In genomic region chr2:177983183-177983788, GRCh38 we compare ENCODE assay signal across 8 cellular contexts.
DNase-seq lines count a peak whose midpoint lies in the region; ATAC-seq, FAIRE-seq and TF ChIP-seq lines count a peak whose summit lies in the region.

No MANE protein-coding gene starts in this region.

- H3K9me3 ChIP-seq in esophagus muscularis mucosa (no peaks in the 10 kb centered on the region), pancreas (no peaks in the 10 kb centered on the region)

- H3K4me1 ChIP-seq in esophagus muscularis mucosa = no peaks in the 10 kb centered on the region
- no peaks in the 10 kb centered on the region for H3K4me1 ChIP-seq in pancreas

- TF ChIP-seq EP300 in esophagus muscularis mucosa (IDR thresholded peaks at IDR 0.05) = no peak

- peak; percentile 54 for FAIRE-seq in pancreas (lab: Jason Lieb, UNC)

- H3K36me3 ChIP-seq in esophagus muscularis mucosa (no peaks in the 10 kb centered on the region), pancreas (no peaks in the 10 kb centered on the region)

- 1% methylated on average over 2 of the region's 2 CpGs for WGBS in esophagus muscularis mucosa
- WGBS in pancreas, 2 donors = 1% methylated on average over 2 of the region's 2 CpGs

- TF ChIP-seq CTCF in GM12873 (IDR thresholded peaks at IDR 0.05; ENCODE audit: insufficient read depth, low read depth, low read length, missing control alignments) (peak; percentile 83), esophagus muscularis mucosa (IDR thresholded peaks at IDR 0.05) (peak in 2 of 3 experiments; percentile 16 to 50), pancreas (IDR thresholded peaks at IDR 0.05) (peak; percentile 53 to 78 (median 65))

- intact Hi-C loops in esophagus muscularis mucosa (cut with DNase I) (no loop called here), pancreas (cut with DNase I) (no loop called here)

- H3K27ac ChIP-seq in esophagus muscularis mucosa (replicated peaks in 1 of 4) = no peak overlapping the region
- H3K27ac ChIP-seq in pancreas = no peak overlapping the region

- H3K27me3 ChIP-seq in esophagus muscularis mucosa (peaks cover 0 to 6% (median 0%) of the 10 kb centered on the region in 4 donors), pancreas (no peaks in the 10 kb centered on the region)

- H3K4me3 ChIP-seq in esophagus muscularis mucosa = no peak overlapping the region
- no peak overlapping the region for H3K4me3 ChIP-seq in pancreas

- DNase-seq in AG08395 (ENCODE audit: low spot score) (peak; percentile 69), NCI-H1105 (lab: John Stamatoyannopoulos, UW) (peak; percentile 52), SKM-1 treated with dmso at 0.1 percent for 144 hours (lab: John Stamatoyannopoulos, UW; ENCODE audit: unreplicated experiment) (peak; percentile 54), esophagus muscularis mucosa (ENCODE audit: extremely low spot score) (no peak), pancreas (peak in 4 of 6 donors; percentile 17 to 55 (median 29))

- TF ChIP-seq POLR2A in esophagus muscularis mucosa (IDR thresholded peaks at IDR 0.05; ENCODE audit: low read depth) = no peak

- peak; percentile 87 for ATAC-seq in HG02623 (IDR thresholded peaks at IDR 0.05; ENCODE audit: unreplicated experiment)
- peak in 3 of 4 donors; percentile 91 to 97 (median 93) for ATAC-seq in pancreas
- ATAC-seq in HG02852 (IDR thresholded peaks at IDR 0.05; ENCODE audit: unreplicated experiment) = no peak

Comparison
In these comparisons a context has a peak if more than half of its experiments do, and no peak if none do; other contexts are left out.
1. CTCF ChIP-seq: peak in every context shown above with its lines; median percentile 83 in GM12873; 65 in pancreas; 33 in esophagus muscularis mucosa.